In genomic region chrX:13937370-13938052, GRCh38 we compare ENCODE assay signal across 7 cellular contexts.
DNase-seq lines count a peak whose midpoint lies in the region; ATAC-seq and TF ChIP-seq lines count a peak whose summit lies in the region.

No MANE protein-coding gene starts in this region.

- H3K27me3 Mint-ChIP-seq in endothelial cell (ENCODE audit: unreplicated experiment): peaks cover 2% of the 10 kb centered on the region
- peaks cover 11% of the 10 kb centered on the region for H3K27me3 Mint-ChIP-seq in nephron (ENCODE audit: low read depth)

- H3K27ac Mint-ChIP-seq in endothelial cell (ENCODE audit: unreplicated experiment) (peak overlapping the region; percentile 58), nephron (peak overlapping the region; percentile 47 to 85 (median 70))

- H3K4me3 ChIP-seq in NT2/D1 (ENCODE audit: insufficient read length, low read depth): peak overlapping the region; percentile 49

- TF ChIP-seq CTCF in endothelial cell (IDR thresholded peaks at IDR 0.05; ENCODE audit: unreplicated experiment) (no peak), nephron (IDR thresholded peaks at IDR 0.05; ENCODE audit: unreplicated experiment in 3 of 3) (no peak)

- DNase-seq in GM04503 (ENCODE audit: low read depth) (peak; percentile 1), NT2/D1 (ENCODE audit: low read depth, low spot score) (no peak), endothelial cell (ENCODE audit: low spot score) (no peak)
- DNase-seq in stimulated activated CD4-positive, alpha-beta T cell treated with anti-CD3 and anti-CD28 coated beads, Interleukin-4, amount 100 ng/mL, for 1 hour: no peak

- H3K9me3 ChIP-seq in NT2/D1 (ENCODE audit: insufficient read depth, low read length): no peaks in the 10 kb centered on the region

- peak overlapping the region; percentile 72 for H3K9ac ChIP-seq in NT2/D1 (ENCODE audit: insufficient read length, low read depth)

- peaks cover 3% of the 10 kb centered on the region for H3K4me1 ChIP-seq in NT2/D1 (ENCODE audit: insufficient read depth, insufficient read length)

- no peaks in the 10 kb centered on the region for H3K9me3 Mint-ChIP-seq in endothelial cell (ENCODE audit: unreplicated experiment)
- peaks cover 2% of the 10 kb centered on the region for H3K9me3 Mint-ChIP-seq in nephron

- H3K4me3 Mint-ChIP-seq in endothelial cell (ENCODE audit: unreplicated experiment) (peak overlapping the region; percentile 88), nephron (peak overlapping the region; percentile 88 to 92 (median 90))

- H3K4me1 Mint-ChIP-seq in endothelial cell (ENCODE audit: unreplicated experiment) (peaks cover 7% of the 10 kb centered on the region), nephron (peaks cover 26% of the 10 kb centered on the region)

- H3K36me3 Mint-ChIP-seq in endothelial cell (ENCODE audit: low read depth, unreplicated experiment): peaks cover 3% of the 10 kb centered on the region
- H3K36me3 Mint-ChIP-seq in nephron (ENCODE audit: low read depth): peaks cover 5% of the 10 kb centered on the region

- H3K36me3 ChIP-seq in NT2/D1 (ENCODE audit: insufficient read depth, insufficient read length, low read length): peaks cover 10% of the 10 kb centered on the region

- ATAC-seq in GM21529 (IDR thresholded peaks at IDR 0.05; ENCODE audit: unreplicated experiment) (no peak), GM19463 (IDR thresholded peaks at IDR 0.05; ENCODE audit: unreplicated experiment) (no peak)

- H3K27me3 ChIP-seq in NT2/D1 (ENCODE audit: insufficient read depth, insufficient read length): peaks cover 6% of the 10 kb centered on the region
